8 cellular contexts compared by ENCODE assay signal in genomic region chr1:39195166-39196111, GRCh38. TPM values are rescaled to one million over a fixed set of nuclear protein-coding genes. Genes with fewer than 3 reads are reported as not detected.
DNase-seq lines count a peak whose midpoint lies in the region; ATAC-seq and TF ChIP-seq lines count a peak whose summit lies in the region.

No MANE protein-coding gene starts in this region.

- peaks cover 52% of the 10 kb centered on the region for H3K79me2 ChIP-seq in fibroblast of lung (ENCODE audit: control insufficient read depth, insufficient read depth, low read length)

- no peak overlapping the region for H3K4me3 ChIP-seq in fibroblast of lung (replicated peaks in 1 of 4; ENCODE audit: control extremely low read depth in 1 of 4, insufficient read depth in 1 of 4, low read depth in 3 of 4, low read length in 4 of 4)

- peak; percentile 68 for DNase-seq in HCEC 1CT
- peak; percentile 84 to 87 for DNase-seq in fibroblast of lung (ENCODE audit: low read depth in 2 of 2)
- DNase-seq in DMS 273 (lab: John Stamatoyannopoulos, UW; ENCODE audit: unreplicated experiment): no peak
- DNase-seq in cerebellum (ENCODE audit: low spot score): no peak
- DNase-seq in HPDE6-E6E7 (ENCODE audit: extremely low spot score): no peak

- no peaks in the 10 kb centered on the region for H3K27me3 ChIP-seq in fibroblast of lung (ENCODE audit: control insufficient read depth, insufficient read depth, low read length)

- H3K27me3 Mint-ChIP-seq in stimulated activated memory B cell treated with anti-CD40 and anti-IgM and Interleukin-4, amounts not matched to agents 10 μg/mL and 1 μg/mL and 100 μg/mL, for 72 hours: no peaks in the 10 kb centered on the region

- H3K36me3 Mint-ChIP-seq in stimulated activated memory B cell treated with anti-CD40 and anti-IgM and Interleukin-4, amounts not matched to agents 10 μg/mL and 1 μg/mL and 100 μg/mL, for 72 hours: no peaks in the 10 kb centered on the region

- H3K4me3 Mint-ChIP-seq in stimulated activated memory B cell treated with anti-CD40 and anti-IgM and Interleukin-4, amounts not matched to agents 10 μg/mL and 1 μg/mL and 100 μg/mL, for 72 hours: no peak overlapping the region

- H3K27ac Mint-ChIP-seq in stimulated activated memory B cell treated with anti-CD40 and anti-IgM and Interleukin-4, amounts not matched to agents 10 μg/mL and 1 μg/mL and 100 μg/mL, for 72 hours: peak overlapping the region; percentile 71

- H3K4me1 Mint-ChIP-seq in stimulated activated memory B cell treated with anti-CD40 and anti-IgM and Interleukin-4, amounts not matched to agents 10 μg/mL and 1 μg/mL and 100 μg/mL, for 72 hours: peaks cover 66% of the 10 kb centered on the region

- H4K20me1 ChIP-seq in fibroblast of lung (ENCODE audit: control insufficient read depth, extremely low read depth, insufficient read depth, low read length): no peaks in the 10 kb centered on the region

- H3K36me3 ChIP-seq in fibroblast of lung (ENCODE audit: control insufficient read depth, insufficient read depth, low read length): no peaks in the 10 kb centered on the region

- no peak for TF ChIP-seq CTCF in VCaP (conservative IDR thresholded peaks at IDR 0.05)
- no peak for TF ChIP-seq CTCF in fibroblast of lung (conservative IDR thresholded peaks at IDR 0.05 in 1 of 2, IDR thresholded peaks at IDR 0.05 in 1 of 2; ENCODE audit: low read depth in 1 of 2, low read length in 2 of 2)

- H3K4me2 ChIP-seq in fibroblast of lung (ENCODE audit: extremely low read depth, insufficient read depth, low read length): peak overlapping the region; percentile 17

- H3K27ac ChIP-seq in VCaP: peak overlapping the region; percentile 30; the same call in 1 of the 2 replicates
- no peak overlapping the region for H3K27ac ChIP-seq in fibroblast of lung (ENCODE audit: insufficient read depth, low read length)

- peaks cover 38% of the 10 kb centered on the region for H3K4me1 ChIP-seq in fibroblast of lung (ENCODE audit: control insufficient read depth, extremely low read depth, insufficient read depth, low read length)

- no peaks in the 10 kb centered on the region for H3K9me3 ChIP-seq in fibroblast of lung (ENCODE audit: control insufficient read depth, insufficient read depth, low read depth, low read length)

- no peak for ATAC-seq in stimulated activated memory B cell treated with anti-CD40 and anti-IgM and Interleukin-4, amounts not matched to agents 10 μg/mL and 1 μg/mL and 100 μg/mL, for 72 hours
- no peak for ATAC-seq in HG02798 (IDR thresholded peaks at IDR 0.05; ENCODE audit: poor library complexity, unreplicated experiment)

- H3K9ac ChIP-seq in fibroblast of lung (ENCODE audit: insufficient read depth, low read length): no peak overlapping the region

- no peak overlapping the region for H2AFZ ChIP-seq in fibroblast of lung (ENCODE audit: low read length)

- H3K9me3 Mint-ChIP-seq in stimulated activated memory B cell treated with anti-CD40 and anti-IgM and Interleukin-4, amounts not matched to agents 10 μg/mL and 1 μg/mL and 100 μg/mL, for 72 hours: no peaks in the 10 kb centered on the region

RNA-seq across cellular contexts. Expression of gene MACF1, which starts 9.1 kb away (rescaled TPM):
- 265 and 414 TPM in 2 replicates for total RNA-seq in fibroblast of lung
- polyA plus RNA-seq in fibroblast of lung: 110 and 178 TPM in 2 replicates
- 116 and 225 TPM in 2 replicates for polyA plus RNA-seq in fibroblast of lung (2012)
- 211 and 350 TPM in 2 replicates for polyA minus RNA-seq in fibroblast of lung (ENCODE audit: low replicate concordance)
- total RNA-seq in cerebellum: 417 TPM

Comparison
In these comparisons a context has a peak if more than half of its experiments do, and no peak if none do; other contexts are left out.
1. DNase-seq: peak in HCEC 1CT (single experiment) and fibroblast of lung (2 of 2); none in DMS 273 (single experiment), cerebellum (single experiment) and HPDE6-E6E7 (single experiment).